In the genomic region with DNA sequence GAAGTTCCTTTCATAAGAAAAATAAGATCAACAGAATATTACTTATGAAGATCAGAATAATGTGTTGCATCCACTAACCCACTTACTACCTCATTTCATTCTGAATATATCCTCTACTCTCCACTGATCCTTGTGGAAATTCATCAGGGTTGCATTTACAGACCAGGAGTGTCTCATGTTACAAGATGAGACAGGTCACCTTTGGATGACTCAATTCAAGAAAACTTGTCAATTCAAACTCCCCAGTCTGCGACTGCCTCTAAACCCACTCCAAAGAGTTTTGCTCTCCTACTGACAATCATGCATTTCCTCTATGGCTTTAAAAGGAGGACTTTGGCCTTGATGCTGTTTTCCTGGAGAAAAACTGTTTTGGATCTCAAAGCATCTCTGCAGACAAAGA, we compare ENCODE assay signal across 33 cellular contexts.
A peak's percentile ranks its signal among the peaks of the same experiment; 100 is the strongest.
DNase-seq lines count a peak whose midpoint lies in the region; ATAC-seq, FAIRE-seq and TF ChIP-seq lines count a peak whose summit lies in the region.
"Had no signal": no experiment of that assay in that cellular context is flagged by ENCODE, and none has a peak within 500 bp of the region (broad histone marks: within the 10 kb centered on the region; RNA-seq: fewer than 3 reads in every experiment).

No MANE protein-coding gene starts in this region.

- H3K14ac ChIP-seq in neuronal stem cell (ENCODE audit: low read length), result no peak overlapping the region

- no peak overlapping the region for H4K8ac ChIP-seq in neuronal stem cell (ENCODE audit: low read depth, low read length)

- DNase-seq in M059J (ENCODE audit: low read depth), result peak; percentile 40
- DNase-seq in bronchial epithelial cell (ENCODE audit: low read depth), result peak; percentile 89
- no peak for DNase-seq in neuronal stem cell (ENCODE audit: low spot score)
- no peak for DNase-seq in osteoblast (ENCODE audit: insufficient read length, low spot score, missing footprints)
- DNase-seq in activated CD4-positive, alpha-beta T cell treated with anti-CD3 and anti-CD28 coated beads for 36 hours, result no peak
- no peak for DNase-seq in GM12892 (ENCODE audit: insufficient read length)
- no peak for DNase-seq in hypothalamus (lab: John Stamatoyannopoulos, UW)
- DNase-seq: activated naive CD4-positive, alpha-beta T cell; activated T-cell treated with anti-CD3 and anti-CD28 coated beads, Interleukin-2, amount 50 U/mL, for 72 hours; body of pancreas; COR-L47; Kasumi-1; kidney; lower lobe of right lung; NCI-H1694; NCI-H2171 treated with DMSO at 0.1 percent for 48 hours; NCI-H524 treated with DMSO at 0.1 percent for 48 hours; nephron progenitor cell; NK-92 treated with Interleukin-12 subunit alpha and Interleukin-12 subunit beta, amount 100 ng/mL, for 24 hours; posterior cingulate gyrus; right lobe of liver; stimulated activated CD4-positive, alpha-beta T cell treated with anti-CD3 and anti-CD28 coated beads, Interleukin-12 subunit alpha, Interleukin-12 subunit beta, amount 100 ng/mL, for 4 hours; stimulated activated CD4-positive, alpha-beta T cell treated with anti-CD3 and anti-CD28 coated beads, Interleukin-4, amount 100 ng/mL, for 4 hours; stimulated activated naive B cell treated with anti-CD40 and anti-IgM and Interleukin-4, amounts not matched to agents 10 μg/mL and 1 μg/mL and 100 μg/mL, for 72 hours; SW 1271; T1000; uterus had no signal

- H3K4me1 ChIP-seq in neuronal stem cell (ENCODE audit: control insufficient read depth in 2 of 2, insufficient read depth in 1 of 2, low read depth in 1 of 2, low read length in 2 of 2), result no peaks in the 10 kb centered on the region
- H3K4me1 ChIP-seq in osteoblast (ENCODE audit: insufficient read depth, low read length), result no peaks in the 10 kb centered on the region
- H3K4me1 ChIP-seq: BLaER1, body of pancreas, lower lobe of right lung, right lobe of liver, suprapubic skin, uterus had no signal

- no peak overlapping the region for H2BK15ac ChIP-seq in neuronal stem cell (ENCODE audit: low read length)

- no peak overlapping the region for H3K27ac Mint-ChIP-seq in activated CD4-positive, alpha-beta T cell treated with anti-CD3 and anti-CD28 coated beads for 36 hours
- H3K27ac Mint-ChIP-seq: activated T-cell treated with anti-CD3 and anti-CD28 coated beads, Interleukin-2, amount 50 U/mL, for 72 hours; GM23338; nephron progenitor cell; stimulated activated naive B cell treated with anti-CD40 and anti-IgM and Interleukin-4, amounts not matched to agents 10 μg/mL and 1 μg/mL and 100 μg/mL, for 72 hours; WTC11 had no signal

- H3K36me3 Mint-ChIP-seq in activated CD4-positive, alpha-beta T cell treated with anti-CD3 and anti-CD28 coated beads for 36 hours (ENCODE audit: low read depth), result no peaks in the 10 kb centered on the region
- H3K36me3 Mint-ChIP-seq: stimulated activated naive B cell treated with anti-CD40 and anti-IgM and Interleukin-4, amounts not matched to agents 10 μg/mL and 1 μg/mL and 100 μg/mL, for 72 hours; WTC11 had no signal

- H3K4me1 Mint-ChIP-seq in activated CD4-positive, alpha-beta T cell treated with anti-CD3 and anti-CD28 coated beads for 36 hours, result no peaks in the 10 kb centered on the region
- H3K4me1 Mint-ChIP-seq: GM23338; stimulated activated naive B cell treated with anti-CD40 and anti-IgM and Interleukin-4, amounts not matched to agents 10 μg/mL and 1 μg/mL and 100 μg/mL, for 72 hours had no signal

- peak; percentile 50 for ATAC-seq in GM18907 (IDR thresholded peaks at IDR 0.05; ENCODE audit: unreplicated experiment)
- no peak for ATAC-seq in activated CD4-positive, alpha-beta T cell treated with anti-CD3 and anti-CD28 coated beads for 36 hours
- ATAC-seq: activated T-cell treated with anti-CD3 and anti-CD28 coated beads, Interleukin-2, amount 50 U/mL, for 72 hours; body of pancreas; GM23338; lower lobe of right lung; Panc1; right lobe of liver; stimulated activated naive B cell treated with anti-CD40 and anti-IgM and Interleukin-4, amounts not matched to agents 10 μg/mL and 1 μg/mL and 100 μg/mL, for 72 hours; WTC11 had no signal

- H2AFZ ChIP-seq in neuronal stem cell (ENCODE audit: low read length) (no peak overlapping the region), osteoblast (ENCODE audit: low read length) (no peak overlapping the region)
- H2AFZ ChIP-seq: GM23338 had no signal

- H3K27me3 ChIP-seq in bronchial epithelial cell (ENCODE audit: control insufficient read depth, insufficient read depth, low read length), result no peaks in the 10 kb centered on the region
- no peaks in the 10 kb centered on the region for H3K27me3 ChIP-seq in neuronal stem cell (ENCODE audit: control insufficient read depth in 3 of 3, insufficient read depth in 3 of 3, low read depth in 1 of 3, low read length in 3 of 3)
- H3K27me3 ChIP-seq in osteoblast (ENCODE audit: insufficient read depth, low read length), result no peaks in the 10 kb centered on the region
- H3K27me3 ChIP-seq: BLaER1, body of pancreas, right lobe of liver, suprapubic skin, uterus had no signal

- H3K18ac ChIP-seq in neuronal stem cell (ENCODE audit: low read length), result no peak overlapping the region

- intact Hi-C loops in activated CD4-positive, alpha-beta T cell treated with anti-CD3 and anti-CD28 coated beads for 36 hours (cut with DNase I, micrococcal nuclease), result no loop called here

- no peak overlapping the region for H2AK5ac ChIP-seq in neuronal stem cell (ENCODE audit: low read depth, low read length)

- no peaks in the 10 kb centered on the region for H3K79me1 ChIP-seq in neuronal stem cell (ENCODE audit: low read depth, low read length)

- TF ChIP-seq CTCF in bronchial epithelial cell (IDR thresholded peaks at IDR 0.05; ENCODE audit: insufficient read depth, low read length, severe bottlenecking), result no peak
- no peak for TF ChIP-seq CTCF in osteoblast (IDR thresholded peaks at IDR 0.05; ENCODE audit: extremely low read depth, low read depth, low read length)

- H3K27ac ChIP-seq in neuronal stem cell (replicated peaks; ENCODE audit: low read length) (no peak overlapping the region), osteoblast (ENCODE audit: low read depth, low read length) (no peak overlapping the region)
- H3K27ac ChIP-seq: BLaER1, body of pancreas, lower lobe of right lung, right lobe of liver, suprapubic skin had no signal

- no peak overlapping the region for H2BK5ac ChIP-seq in neuronal stem cell (ENCODE audit: low read length)

- H4K91ac ChIP-seq in neuronal stem cell (ENCODE audit: low read depth, low read length, poor library complexity), result no peak overlapping the region

- no peak overlapping the region for H3K23ac ChIP-seq in neuronal stem cell (ENCODE audit: low read depth, low read length, poor library complexity)

- H3K4me3 ChIP-seq in bronchial epithelial cell (ENCODE audit: low read depth, low read length), result no peak overlapping the region
- no peak overlapping the region for H3K4me3 ChIP-seq in neuronal stem cell (ENCODE audit: low read length in 2 of 2)
- no peak overlapping the region for H3K4me3 ChIP-seq in osteoblast (ENCODE audit: insufficient read depth, low read length)
- H3K4me3 ChIP-seq: BLaER1, body of pancreas, GM23338, lower lobe of right lung, right lobe of liver, suprapubic skin, uterus had no signal

- no CpG with 5 or more reads among the region's 1 CpG for WGBS in neuronal stem cell (ENCODE audit: extremely low coverage in 2 of 2, insufficient read length in 2 of 2, insufficient replicate concordance in 1 of 2), 2 donors

- H3K4me3 Mint-ChIP-seq in activated CD4-positive, alpha-beta T cell treated with anti-CD3 and anti-CD28 coated beads for 36 hours, result no peak overlapping the region
- H3K4me3 Mint-ChIP-seq: activated T-cell treated with anti-CD3 and anti-CD28 coated beads, Interleukin-2, amount 50 U/mL, for 72 hours; GM23338; nephron progenitor cell; stimulated activated naive B cell treated with anti-CD40 and anti-IgM and Interleukin-4, amounts not matched to agents 10 μg/mL and 1 μg/mL and 100 μg/mL, for 72 hours; WTC11 had no signal

- TF ChIP-seq POLR2A in GM12892 (IDR thresholded peaks at IDR 0.05; ENCODE audit: low read depth, low read length), result no peak

- H3K4me2 ChIP-seq in neuronal stem cell (ENCODE audit: insufficient read depth, low read length, poor library complexity, severe bottlenecking), result peak overlapping the region; percentile 3
- no peak overlapping the region for H3K4me2 ChIP-seq in osteoblast (ENCODE audit: insufficient read depth, low read length)
- H3K4me2 ChIP-seq: BLaER1, GM23338 had no signal

- no peak overlapping the region for H2BK120ac ChIP-seq in neuronal stem cell (ENCODE audit: low read depth, low read length)

- no peaks in the 10 kb centered on the region for H4K20me1 ChIP-seq in osteoblast (ENCODE audit: insufficient read depth, low read length)
- H4K20me1 ChIP-seq: BLaER1 had no signal

- peaks cover 3% of the 10 kb centered on the region for H3K27me3 Mint-ChIP-seq in activated CD4-positive, alpha-beta T cell treated with anti-CD3 and anti-CD28 coated beads for 36 hours
- H3K27me3 Mint-ChIP-seq: stimulated activated naive B cell treated with anti-CD40 and anti-IgM and Interleukin-4, amounts not matched to agents 10 μg/mL and 1 μg/mL and 100 μg/mL, for 72 hours had no signal

- POLR2A ChIA-PET in activated CD4-positive, alpha-beta T cell treated with anti-CD3 and anti-CD28 coated beads for 36 hours (lab: Charles Lee), result no interaction called here

- H3K9me3 ChIP-seq in neuronal stem cell (replicated peaks in 1 of 2; ENCODE audit: control insufficient read depth in 2 of 2, insufficient read depth in 1 of 2, low read depth in 1 of 2, low read length in 2 of 2), result no peaks in the 10 kb centered on the region
- H3K9me3 ChIP-seq in osteoblast (ENCODE audit: low read depth, low read length), result no peaks in the 10 kb centered on the region
- H3K9me3 ChIP-seq: BLaER1, body of pancreas, lower lobe of right lung, right lobe of liver, suprapubic skin, uterus had no signal

- no peaks in the 10 kb centered on the region for H3K79me2 ChIP-seq in osteoblast (ENCODE audit: insufficient read depth, low read length)

- H3K4ac ChIP-seq in neuronal stem cell (ENCODE audit: low read length), result no peak overlapping the region

- FAIRE-seq in bronchial epithelial cell (lab: Jason Lieb, UNC), result no peak
- FAIRE-seq in GM12892 (lab: Jason Lieb, UNC), result no peak
- FAIRE-seq: kidney had no signal

- H3K9ac ChIP-seq in neuronal stem cell (ENCODE audit: low read depth, low read length, poor library complexity), result no peak overlapping the region
- H3K9ac ChIP-seq: BLaER1 had no signal

- H3K36me3 ChIP-seq in bronchial epithelial cell (ENCODE audit: control insufficient read depth, insufficient read depth, low read length), result no peaks in the 10 kb centered on the region
- H3K36me3 ChIP-seq in neuronal stem cell (replicated peaks in 1 of 2; ENCODE audit: control insufficient read depth in 2 of 2, insufficient read depth in 2 of 2, low read length in 2 of 2), result no peaks in the 10 kb centered on the region
- H3K36me3 ChIP-seq in osteoblast (ENCODE audit: insufficient read depth, low read length), result no peaks in the 10 kb centered on the region
- H3K36me3 ChIP-seq: BLaER1, lower lobe of right lung, right lobe of liver, suprapubic skin, uterus had no signal

- H3K9me3 Mint-ChIP-seq in activated CD4-positive, alpha-beta T cell treated with anti-CD3 and anti-CD28 coated beads for 36 hours (ENCODE audit: low read depth), result no peaks in the 10 kb centered on the region
- H3K9me3 Mint-ChIP-seq: nephron progenitor cell had no signal

- H2BK12ac ChIP-seq in neuronal stem cell (ENCODE audit: low read length), result no peak overlapping the region

- CTCF ChIA-PET in activated CD4-positive, alpha-beta T cell treated with anti-CD3 and anti-CD28 coated beads for 36 hours (lab: Charles Lee), result no interaction called here

Comparison
In these comparisons a context has a peak if more than half of its experiments do, and no peak if none do; other contexts are left out.
1. DNase-seq: peak in M059J (single experiment) and bronchial epithelial cell (single experiment); none in neuronal stem cell (single experiment), osteoblast (single experiment), activated CD4-positive, alpha-beta T cell treated with anti-CD3 and anti-CD28 coated beads for 36 hours (single experiment), GM12892 (single experiment) and hypothalamus (0 of 51).